ENCODE assay signal across 25 cellular contexts in the genomic region with DNA sequence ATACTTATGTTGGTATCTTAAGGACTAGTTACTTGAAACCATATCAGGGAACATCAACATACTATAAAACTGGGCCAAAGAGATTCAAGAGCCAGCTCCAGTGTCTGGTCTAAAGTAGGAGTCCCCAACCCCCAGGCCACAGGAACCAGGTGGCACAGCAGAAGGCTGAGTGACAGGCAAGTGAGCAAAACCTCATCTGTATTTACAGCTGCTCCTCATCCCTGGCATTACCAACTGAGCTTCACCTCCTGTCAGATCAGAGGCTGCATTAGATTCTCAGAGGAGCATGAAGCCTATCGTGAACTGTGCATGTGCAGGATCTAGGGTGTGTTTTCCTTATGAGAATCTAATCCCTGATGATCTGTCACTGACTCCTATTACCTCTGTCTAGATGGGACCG.
"Had no signal": no experiment of that assay in that cellular context is flagged by ENCODE, and none has a peak within 500 bp of the region (broad histone marks: within the 10 kb centered on the region; RNA-seq: fewer than 3 reads in every experiment).

No MANE protein-coding gene starts in this region.

- DNase-seq: activated CD4-positive, alpha-beta T cell treated with anti-CD3 and anti-CD28 coated beads for 4 hours; activated CD4-positive, alpha-beta T cell treated with anti-CD3 and anti-CD28 coated beads, Interleukin-2, amount 50 U/mL, for 4 hours; activated CD4-positive, CD25-positive, alpha-beta regulatory T cell; activated effector memory CD4-positive, alpha-beta T cell treated with Interleukin-2 at 50 U/mL for 16 hours; activated naive CD4-positive, alpha-beta T cell treated with Interleukin-2 at 50 U/mL for 16 hours; activated T-cell treated with anti-CD3 and anti-CD28 coated beads for 4 hours; anterior cingulate cortex; endodermal cell; foreskin fibroblast; head of caudate nucleus; hippocampal formation; immature natural killer cell; kidney; left colon; mammary epithelial cell; naive thymus-derived CD8-positive, alpha-beta T cell; occipital lobe; stimulated activated CD4-positive, alpha-beta T cell treated with anti-CD3 and anti-CD28 coated beads, Interleukin-1b, Interleukin-23, amount 100 ng/mL, for 48 hours; stimulated activated CD4-positive, alpha-beta T cell treated with anti-CD3 and anti-CD28 coated beads, Interleukin-4, amount 100 ng/mL, for 4 hours; stimulated activated CD8-positive, alpha-beta memory T cell treated with anti-CD3 and anti-CD28 coated beads, Interleukin-4, amount 100 ng/mL, for 48 hours; stimulated activated naive CD8-positive, alpha-beta T cell treated with anti-CD3 and anti-CD28 coated beads, Interleukin-15, amount 100 ng/mL, for 72 hours; substantia nigra; upper lobe of left lung had no signal

- H3K4me2 ChIP-seq: smooth muscle cell had no signal

- H3K4me1 ChIP-seq: right atrium auricular region, upper lobe of left lung had no signal

- H3K9me3 ChIP-seq: right atrium auricular region, upper lobe of left lung had no signal

- H3K27me3 ChIP-seq: right atrium auricular region, upper lobe of left lung had no signal

- H3K27ac ChIP-seq: right atrium auricular region, upper lobe of left lung had no signal

- H3K36me3 ChIP-seq: right atrium auricular region, upper lobe of left lung had no signal

- H3K4me3 ChIP-seq: right atrium auricular region, smooth muscle cell, upper lobe of left lung had no signal
